Comparison of ENCODE assay signal across 9 cellular contexts in genomic region chr11:114219559-114220349, GRCh38.
DNase-seq lines count a peak whose midpoint lies in the region; ATAC-seq and TF ChIP-seq lines count a peak whose summit lies in the region.
"Had no signal": no experiment of that assay in that cellular context is flagged by ENCODE, and none has a peak within 500 bp of the region (broad histone marks: within the 10 kb centered on the region; RNA-seq: fewer than 3 reads in every experiment).

No MANE protein-coding gene starts in this region.

- intact Hi-C loops in stomach (cut with DNase I; ENCODE audit: low total_unique reads): no loop called here

- no peak overlapping the region for H3K4me3 ChIP-seq in stomach

- DNase-seq in NCI-H82 treated with DMSO at 0.1 percent for 48 hours (lab: John Stamatoyannopoulos, UW; ENCODE audit: unreplicated experiment): peak; percentile 61
- DNase-seq in dermis blood vessel endothelial cell: peak; percentile 91
- peak; percentile 69 for DNase-seq in kidney tubule cell (ENCODE audit: low spot score)
- no peak for DNase-seq in stomach
- no peak for DNase-seq in GF-D8 (lab: John Stamatoyannopoulos, UW)
- DNase-seq: EL, NCI-H510A had no signal

- H3K4me1 ChIP-seq in stomach: peaks cover 28 to 67% (median 57%) of the 10 kb centered on the region in 4 donors

- H3K27ac ChIP-seq in stomach: peak overlapping the region in 4 of 5 donors; percentile 27 to 67 (median 46)

- no peaks in the 10 kb centered on the region for H3K9me3 ChIP-seq in stomach

- no peak for TF ChIP-seq POLR2A in stomach (IDR thresholded peaks at IDR 0.05)
- TF ChIP-seq POLR2A in GM18505 (IDR thresholded peaks at IDR 0.05; ENCODE audit: borderline replicate concordance, extremely low read depth, insufficient read depth, insufficient read length): no peak

- TF ChIP-seq EP300 in stomach (IDR thresholded peaks at IDR 0.05): no peak

- WGBS in stomach, 5 donors: 44 to 63% (median 53%) methylated on average over 6 of the region's 6 CpGs

- ATAC-seq in GM19395 (IDR thresholded peaks at IDR 0.05; ENCODE audit: unreplicated experiment): no peak
- no peak for ATAC-seq in GM18505 (IDR thresholded peaks at IDR 0.05; ENCODE audit: unreplicated experiment)

- no peaks in the 10 kb centered on the region for H3K27me3 ChIP-seq in stomach

- TF ChIP-seq CTCF in stomach (IDR thresholded peaks at IDR 0.05): no peak

- peaks cover 0 to 33% (median 28%) of the 10 kb centered on the region in 4 donors for H3K36me3 ChIP-seq in stomach

Comparison
In these comparisons a context has a peak if more than half of its experiments do, and no peak if none do; other contexts are left out.
1. DNase-seq: peak in NCI-H82 treated with DMSO at 0.1 percent for 48 hours (single experiment), dermis blood vessel endothelial cell (single experiment) and kidney tubule cell (single experiment); none in stomach (single experiment) and GF-D8 (single experiment).